Comparison of ENCODE assay signal across 1 cellular context in genomic region chr7:82723411-82723810, GRCh38.
TF ChIP-seq lines count a peak whose summit lies in the region.

No MANE protein-coding gene starts in this region.

TF ChIP-seq in GM23338, 12 proteins besides CTCF, POLR2A, EP300 and RAD21 (continued from another document):
- TF ChIP-seq ETS1 (IDR thresholded peaks at IDR 0.05) (no peak), ZNF462 (CRISPR knock-in tag; IDR thresholded peaks at IDR 0.05) (no peak)
